28 cellular contexts compared by ENCODE assay signal in the genomic region with DNA sequence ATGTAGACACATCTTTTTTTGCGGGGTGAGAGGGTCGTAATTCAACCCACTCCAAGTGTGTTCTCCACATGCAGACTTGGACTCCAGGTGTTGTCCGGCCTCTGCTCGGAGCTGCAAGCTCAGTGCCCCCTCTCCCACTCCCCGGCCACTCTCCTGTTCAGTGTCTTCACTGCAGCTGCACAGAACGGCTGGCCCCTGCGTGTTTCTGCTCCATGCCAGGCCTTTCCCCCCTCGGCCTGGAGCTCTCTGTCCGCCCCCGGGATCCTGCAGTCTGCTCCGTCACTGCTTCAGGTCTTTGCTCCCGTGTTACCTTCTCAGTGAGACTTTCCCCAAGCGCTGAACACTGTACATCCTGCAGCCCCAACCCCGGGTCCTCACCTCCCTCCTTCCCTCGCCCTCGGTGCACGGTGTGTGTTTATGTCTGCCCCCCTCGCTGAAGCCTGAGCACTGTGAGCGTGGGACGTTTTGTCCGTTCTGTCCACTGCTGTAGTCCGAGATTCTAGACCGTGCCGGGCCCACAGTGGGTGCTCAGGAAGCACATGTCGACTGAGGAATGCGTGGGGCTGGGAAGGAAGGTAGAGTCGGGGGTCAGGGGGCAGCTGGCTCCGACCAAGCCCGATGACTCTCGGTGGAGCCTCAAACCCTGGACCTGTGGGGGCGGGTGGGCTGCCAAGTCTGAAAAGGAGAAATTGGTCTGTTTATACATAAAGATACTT. TPM values are rescaled to one million over a fixed set of nuclear protein-coding genes. Genes with fewer than 3 reads are reported as not detected.
"Had no signal": no experiment of that assay in that cellular context is flagged by ENCODE, and none has a peak within 500 bp of the region (broad histone marks: within the 10 kb centered on the region; RNA-seq: fewer than 3 reads in every experiment).

No MANE protein-coding gene starts in this region.

- DNase-seq: naive thymus-derived CD4-positive, alpha-beta T cell; natural killer cell; ovary; psoas muscle; right cardiac atrium; right lobe of liver; sigmoid colon; small intestine; stimulated activated CD4-positive, alpha-beta T cell treated with anti-CD3 and anti-CD28 coated beads, Interleukin-15, amount 100 ng/mL, for 24 hours; stimulated activated CD4-positive, alpha-beta T cell treated with anti-CD3 and anti-CD28 coated beads, Interleukin-2, amount 100 ng/mL, for 24 hours; stimulated activated CD4-positive, alpha-beta T cell treated with anti-CD3 and anti-CD28 coated beads, Interleukin-2, amount 100 ng/mL, for 48 hours; stimulated activated CD4-positive, alpha-beta T cell treated with anti-CD3 and anti-CD28 coated beads, Interleukin-4, amount 100 ng/mL, for 24 hours; stimulated activated naive B cell treated with anti-CD40 and anti-IgM and Interleukin-4, amounts not matched to agents 10 μg/mL and 1 μg/mL and 100 μg/mL, for 72 hours; stimulated activated naive CD4-positive, alpha-beta T cell treated with Interleukin-2 at 50 U/mL for 16 hours; stomach; thyroid gland; trophoblast cell; upper lobe of left lung had no signal

- H3K9me3 ChIP-seq: neutrophil, ovary, psoas muscle, right lobe of liver, sigmoid colon, stomach, thoracic aorta, thyroid gland, tibial nerve, upper lobe of left lung, vagina had no signal

- H3K79me2 ChIP-seq: parathyroid adenoma had no signal

- H3K4me2 ChIP-seq: neural progenitor cell had no signal

- H2AFZ ChIP-seq: neural progenitor cell, parathyroid adenoma had no signal

- H3K27me3 ChIP-seq: neural progenitor cell, neutrophil, ovary, right lobe of liver, sigmoid colon, thyroid gland, tibial nerve, upper lobe of left lung, vagina had no signal

- FAIRE-seq: small intestine, urothelium cell line had no signal

- H3K27ac Mint-ChIP-seq: naive thymus-derived CD4-positive, alpha-beta T cell; natural killer cell; nephron; neural progenitor cell; progenitor cell of endocrine pancreas; stimulated activated effector memory CD8-positive, alpha-beta T cell treated with anti-CD3 and anti-CD28 coated beads, Interleukin-12 subunit alpha, Interleukin-12 subunit beta, amount 100 ng/mL, for 72 hours; stimulated activated naive B cell treated with anti-CD40 and anti-IgM and Interleukin-4, amounts not matched to agents 10 μg/mL and 1 μg/mL and 100 μg/mL, for 72 hours had no signal

- H3K9ac ChIP-seq: neural progenitor cell, parathyroid adenoma had no signal

- H3K27ac ChIP-seq: neural progenitor cell, neutrophil, ovary, parathyroid adenoma, psoas muscle, right lobe of liver, sigmoid colon, stomach, thoracic aorta, thyroid gland, tibial nerve, upper lobe of left lung, vagina had no signal

- ATAC-seq: naive thymus-derived CD4-positive, alpha-beta T cell; natural killer cell; psoas muscle; right cardiac atrium; right lobe of liver; stimulated activated naive B cell treated with anti-CD40 and anti-IgM and Interleukin-4, amounts not matched to agents 10 μg/mL and 1 μg/mL and 100 μg/mL, for 72 hours had no signal

- H3K4me3 ChIP-seq: neural progenitor cell, ovary, psoas muscle, right lobe of liver, sigmoid colon, stomach, thoracic aorta, thyroid gland, tibial nerve, upper lobe of left lung, vagina had no signal

- H3K4me3 Mint-ChIP-seq: natural killer cell; nephron; neural progenitor cell; stimulated activated effector memory CD8-positive, alpha-beta T cell treated with anti-CD3 and anti-CD28 coated beads, Interleukin-12 subunit alpha, Interleukin-12 subunit beta, amount 100 ng/mL, for 72 hours; stimulated activated naive B cell treated with anti-CD40 and anti-IgM and Interleukin-4, amounts not matched to agents 10 μg/mL and 1 μg/mL and 100 μg/mL, for 72 hours had no signal

- H3K36me3 ChIP-seq: neural progenitor cell, neutrophil, ovary, right lobe of liver, sigmoid colon, stomach, thoracic aorta, thyroid gland, tibial nerve, upper lobe of left lung, vagina had no signal

- H3K4me1 ChIP-seq: neural progenitor cell, parathyroid adenoma, psoas muscle, right lobe of liver, sigmoid colon, stomach, tibial nerve, upper lobe of left lung, vagina had no signal

- H3K9me3 Mint-ChIP-seq: natural killer cell; nephron; neural progenitor cell; stimulated activated effector memory CD8-positive, alpha-beta T cell treated with anti-CD3 and anti-CD28 coated beads, Interleukin-12 subunit alpha, Interleukin-12 subunit beta, amount 100 ng/mL, for 72 hours; stimulated activated naive B cell treated with anti-CD40 and anti-IgM and Interleukin-4, amounts not matched to agents 10 μg/mL and 1 μg/mL and 100 μg/mL, for 72 hours had no signal

- H3K4me1 Mint-ChIP-seq: naive thymus-derived CD4-positive, alpha-beta T cell; natural killer cell; stimulated activated effector memory CD8-positive, alpha-beta T cell treated with anti-CD3 and anti-CD28 coated beads, Interleukin-12 subunit alpha, Interleukin-12 subunit beta, amount 100 ng/mL, for 72 hours had no signal

RNA-seq across cellular contexts. Expression of gene GFPT2, which starts 26.4 kb away (rescaled TPM):
- polyA plus RNA-seq: naive thymus-derived CD4-positive, alpha-beta T cell had no signal
